In genomic region chr16:87117936-87118335, GRCh38 we compare ENCODE assay signal across 18 cellular contexts.
"Had no signal": no experiment of that assay in that cellular context is flagged by ENCODE, and none has a peak within 500 bp of the region (broad histone marks: within the 10 kb centered on the region; RNA-seq: fewer than 3 reads in every experiment).

No MANE protein-coding gene starts in this region.

- FAIRE-seq: pancreas had no signal

- H3K27ac ChIP-seq: foreskin keratinocyte, hepatocyte, neural progenitor cell, pancreas, suprapubic skin, thyroid gland, upper lobe of left lung, uterus had no signal

- H3K4me3 ChIP-seq: hepatocyte, neural progenitor cell, pancreas, smooth muscle cell, suprapubic skin, thyroid gland, upper lobe of left lung, uterus had no signal

- H3K27me3 ChIP-seq: foreskin keratinocyte, hepatocyte, neural progenitor cell, pancreas, suprapubic skin, thyroid gland, upper lobe of left lung, uterus had no signal

- DNase-seq: effector memory CD8-positive, alpha-beta T cell; erythroblast; foreskin keratinocyte; left colon; mammary epithelial cell; natural killer cell; occipital lobe; pancreas; stimulated activated CD4-positive, alpha-beta T cell treated with anti-CD3 and anti-CD28 coated beads, Interleukin-4, amount 100 ng/mL, for 1 hour; stimulated activated CD8-positive, alpha-beta memory T cell treated with anti-CD3 and anti-CD28 coated beads, Interleukin-4, amount 100 ng/mL, for 48 hours; stimulated activated naive CD8-positive, alpha-beta T cell treated with anti-CD3 and anti-CD28 coated beads, Interleukin-15, Interleukin-2, amounts not matched to agents 100 U/mL and 50 U/mL, for 24 hours; thyroid gland; upper lobe of left lung; uterus had no signal

- H3K9me3 ChIP-seq: pancreas, suprapubic skin, thyroid gland, upper lobe of left lung, uterus had no signal

- H3K36me3 ChIP-seq: neural progenitor cell, pancreas, suprapubic skin, thyroid gland, upper lobe of left lung, uterus had no signal

- H3K4me1 ChIP-seq: foreskin keratinocyte, neural progenitor cell, pancreas, suprapubic skin, thyroid gland, upper lobe of left lung, uterus had no signal

- H3K9ac ChIP-seq: neural progenitor cell had no signal
